In genomic region chr19:48806818-48807589, GRCh38 we compare ENCODE assay signal across 1 cellular context.
TF ChIP-seq lines count a peak whose summit lies in the region.

No MANE protein-coding gene starts in this region.

TF ChIP-seq in HepG2, 621 proteins besides CTCF, POLR2A, EP300 and RAD21 (continued from another document and continues in another):
- no peak; the same call in 1 of the 2 replicates for TF ChIP-seq ZNF136 (CRISPR knock-in tag; IDR thresholded peaks at IDR 0.05; ENCODE audit: low read depth)
- TF ChIP-seq MIER3 (CRISPR knock-in tag; IDR thresholded peaks at IDR 0.05; ENCODE audit: borderline replicate concordance): peak; percentile 65; the same call in 1 of the 2 replicates
- TF ChIP-seq FOXC1 (CRISPR knock-in tag; IDR thresholded peaks at IDR 0.05; ENCODE audit: borderline replicate concordance): peak; percentile 66; the same call in 1 of the 2 replicates
- TF ChIP-seq ZMYM3 (CRISPR knock-in tag; IDR thresholded peaks at IDR 0.05): peak; percentile 81
- peak; percentile 51; the same call in 1 of the 2 replicates for TF ChIP-seq ZNF232 (CRISPR knock-in tag; IDR thresholded peaks at IDR 0.05; ENCODE audit: borderline replicate concordance)
- TF ChIP-seq, protein P1, sequence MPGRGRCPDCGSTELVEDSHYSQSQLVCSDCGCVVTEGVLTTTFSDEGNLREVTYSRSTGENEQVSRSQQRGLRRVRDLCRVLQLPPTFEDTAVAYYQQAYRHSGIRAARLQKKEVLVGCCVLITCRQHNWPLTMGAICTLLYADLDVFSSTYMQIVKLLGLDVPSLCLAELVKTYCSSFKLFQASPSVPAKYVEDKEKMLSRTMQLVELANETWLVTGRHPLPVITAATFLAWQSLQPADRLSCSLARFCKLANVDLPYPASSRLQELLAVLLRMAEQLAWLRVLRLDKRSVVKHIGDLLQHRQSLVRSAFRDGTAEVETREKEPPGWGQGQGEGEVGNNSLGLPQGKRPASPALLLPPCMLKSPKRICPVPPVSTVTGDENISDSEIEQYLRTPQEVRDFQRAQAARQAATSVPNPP (CRISPR knock-in tag; IDR thresholded peaks at IDR 0.05): no peak
- TF ChIP-seq NFYB (CRISPR knock-in tag; IDR thresholded peaks at IDR 0.05): no peak
- TF ChIP-seq PLRG1 (conservative IDR thresholded peaks at IDR 0.05): no peak
- TF ChIP-seq, protein P2, sequence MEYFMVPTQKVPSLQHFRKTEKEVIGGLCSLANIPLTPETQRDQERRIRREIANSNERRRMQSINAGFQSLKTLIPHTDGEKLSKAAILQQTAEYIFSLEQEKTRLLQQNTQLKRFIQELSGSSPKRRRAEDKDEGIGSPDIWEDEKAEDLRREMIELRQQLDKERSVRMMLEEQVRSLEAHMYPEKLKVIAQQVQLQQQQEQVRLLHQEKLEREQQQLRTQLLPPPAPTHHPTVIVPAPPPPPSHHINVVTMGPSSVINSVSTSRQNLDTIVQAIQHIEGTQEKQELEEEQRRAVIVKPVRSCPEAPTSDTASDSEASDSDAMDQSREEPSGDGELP (IDR thresholded peaks at IDR 0.05; ENCODE audit: borderline replicate concordance, low read depth): peak; percentile 46; the same call in 1 of the 2 replicates
- TF ChIP-seq ZNF614 (CRISPR knock-in tag; IDR thresholded peaks at IDR 0.05; ENCODE audit: borderline replicate concordance): no peak; the same call in 1 of the 2 replicates
- TF ChIP-seq ZNF367 (CRISPR knock-in tag; IDR thresholded peaks at IDR 0.05; ENCODE audit: borderline replicate concordance): no peak
- TF ChIP-seq ZNF598 (CRISPR knock-in tag; IDR thresholded peaks at IDR 0.05; ENCODE audit: borderline replicate concordance): no peak
- TF ChIP-seq HINFP (CRISPR knock-in tag; IDR thresholded peaks at IDR 0.05; ENCODE audit: low read depth): 0 out of 2 replicates have a peak, but pooled peaks have one; percentile 70
- peak; percentile 38; the same call in 1 of the 2 replicates for TF ChIP-seq MEIS1 (CRISPR knock-in tag; IDR thresholded peaks at IDR 0.05; ENCODE audit: borderline replicate concordance)
- TF ChIP-seq SAP130 (CRISPR knock-in tag; IDR thresholded peaks at IDR 0.05; ENCODE audit: low read depth): peak; percentile 85
- TF ChIP-seq FOXA1 (IDR thresholded peaks at IDR 0.05): no peak
- 0 out of 2 replicates have a peak, but pooled peaks have one; percentile 8 for TF ChIP-seq FOXA1 (CRISPR knock-in tag; IDR thresholded peaks at IDR 0.05)
- TF ChIP-seq FOXJ3 (CRISPR knock-in tag; IDR thresholded peaks at IDR 0.05; ENCODE audit: borderline replicate concordance): no peak
- TF ChIP-seq, protein P3, sequence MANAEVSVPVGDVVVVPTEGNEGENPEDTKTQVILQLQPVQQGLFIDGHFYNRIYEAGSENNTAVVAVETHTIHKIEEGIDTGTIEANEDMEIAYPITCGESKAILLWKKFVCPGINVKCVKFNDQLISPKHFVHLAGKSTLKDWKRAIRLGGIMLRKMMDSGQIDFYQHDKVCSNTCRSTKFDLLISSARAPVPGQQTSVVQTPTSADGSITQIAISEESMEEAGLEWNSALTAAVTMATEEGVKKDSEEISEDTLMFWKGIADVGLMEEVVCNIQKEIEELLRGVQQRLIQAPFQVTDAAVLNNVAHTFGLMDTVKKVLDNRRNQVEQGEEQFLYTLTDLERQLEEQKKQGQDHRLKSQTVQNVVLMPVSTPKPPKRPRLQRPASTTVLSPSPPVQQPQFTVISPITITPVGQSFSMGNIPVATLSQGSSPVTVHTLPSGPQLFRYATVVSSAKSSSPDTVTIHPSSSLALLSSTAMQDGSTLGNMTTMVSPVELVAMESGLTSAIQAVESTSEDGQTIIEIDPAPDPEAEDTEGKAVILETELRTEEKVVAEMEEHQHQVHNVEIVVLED (CRISPR knock-in tag; IDR thresholded peaks at IDR 0.05; ENCODE audit: borderline replicate concordance): peak; percentile 42; the same call in 1 of the 2 replicates
- TF ChIP-seq SKI (IDR thresholded peaks at IDR 0.05; ENCODE audit: partially characterized antibody): no peak
- TF ChIP-seq SMAD3 (CRISPR knock-in tag; IDR thresholded peaks at IDR 0.05): no peak
- TF ChIP-seq, protein P4, sequence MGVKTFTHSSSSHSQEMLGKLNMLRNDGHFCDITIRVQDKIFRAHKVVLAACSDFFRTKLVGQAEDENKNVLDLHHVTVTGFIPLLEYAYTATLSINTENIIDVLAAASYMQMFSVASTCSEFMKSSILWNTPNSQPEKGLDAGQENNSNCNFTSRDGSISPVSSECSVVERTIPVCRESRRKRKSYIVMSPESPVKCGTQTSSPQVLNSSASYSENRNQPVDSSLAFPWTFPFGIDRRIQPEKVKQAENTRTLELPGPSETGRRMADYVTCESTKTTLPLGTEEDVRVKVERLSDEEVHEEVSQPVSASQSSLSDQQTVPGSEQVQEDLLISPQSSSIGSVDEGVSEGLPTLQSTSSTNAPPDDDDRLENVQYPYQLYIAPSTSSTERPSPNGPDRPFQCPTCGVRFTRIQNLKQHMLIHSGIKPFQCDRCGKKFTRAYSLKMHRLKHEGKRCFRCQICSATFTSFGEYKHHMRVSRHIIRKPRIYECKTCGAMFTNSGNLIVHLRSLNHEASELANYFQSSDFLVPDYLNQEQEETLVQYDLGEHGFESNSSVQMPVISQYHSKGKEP (CRISPR knock-in tag; IDR thresholded peaks at IDR 0.05): 0 out of 2 replicates have a peak, but pooled peaks have one; percentile 26
- TF ChIP-seq ZNF557 (CRISPR knock-in tag; IDR thresholded peaks at IDR 0.05): 0 out of 2 replicates have a peak, but pooled peaks have one; percentile 24
- TF ChIP-seq MAF1 (CRISPR knock-in tag; IDR thresholded peaks at IDR 0.05; ENCODE audit: borderline replicate concordance): no peak
- peak; percentile 12; the same call in 1 of the 2 replicates for TF ChIP-seq KDM5B (CRISPR knock-in tag; IDR thresholded peaks at IDR 0.05; ENCODE audit: borderline replicate concordance)
- TF ChIP-seq, protein P5, sequence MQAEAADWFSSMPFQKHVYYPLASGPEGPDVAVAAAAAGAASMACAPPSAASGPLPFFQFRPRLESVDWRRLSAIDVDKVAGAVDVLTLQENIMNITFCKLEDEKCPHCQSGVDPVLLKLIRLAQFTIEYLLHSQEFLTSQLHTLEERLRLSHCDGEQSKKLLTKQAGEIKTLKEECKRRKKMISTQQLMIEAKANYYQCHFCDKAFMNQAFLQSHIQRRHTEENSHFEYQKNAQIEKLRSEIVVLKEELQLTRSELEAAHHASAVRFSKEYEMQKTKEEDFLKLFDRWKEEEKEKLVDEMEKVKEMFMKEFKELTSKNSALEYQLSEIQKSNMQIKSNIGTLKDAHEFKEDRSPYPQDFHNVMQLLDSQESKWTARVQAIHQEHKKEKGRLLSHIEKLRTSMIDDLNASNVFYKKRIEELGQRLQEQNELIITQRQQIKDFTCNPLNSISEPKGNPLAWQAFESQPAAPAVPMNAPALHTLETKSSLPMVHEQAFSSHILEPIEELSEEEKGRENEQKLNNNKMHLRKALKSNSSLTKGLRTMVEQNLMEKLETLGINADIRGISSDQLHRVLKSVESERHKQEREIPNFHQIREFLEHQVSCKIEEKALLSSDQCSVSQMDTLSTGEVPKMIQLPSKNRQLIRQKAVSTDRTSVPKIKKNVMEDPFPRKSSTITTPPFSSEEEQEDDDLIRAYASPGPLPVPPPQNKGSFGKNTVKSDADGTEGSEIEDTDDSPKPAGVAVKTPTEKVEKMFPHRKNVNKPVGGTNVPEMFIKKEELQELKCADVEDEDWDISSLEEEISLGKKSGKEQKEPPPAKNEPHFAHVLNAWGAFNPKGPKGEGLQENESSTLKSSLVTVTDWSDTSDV (CRISPR knock-in tag; IDR thresholded peaks at IDR 0.05): no peak
- TF ChIP-seq, protein P6, sequence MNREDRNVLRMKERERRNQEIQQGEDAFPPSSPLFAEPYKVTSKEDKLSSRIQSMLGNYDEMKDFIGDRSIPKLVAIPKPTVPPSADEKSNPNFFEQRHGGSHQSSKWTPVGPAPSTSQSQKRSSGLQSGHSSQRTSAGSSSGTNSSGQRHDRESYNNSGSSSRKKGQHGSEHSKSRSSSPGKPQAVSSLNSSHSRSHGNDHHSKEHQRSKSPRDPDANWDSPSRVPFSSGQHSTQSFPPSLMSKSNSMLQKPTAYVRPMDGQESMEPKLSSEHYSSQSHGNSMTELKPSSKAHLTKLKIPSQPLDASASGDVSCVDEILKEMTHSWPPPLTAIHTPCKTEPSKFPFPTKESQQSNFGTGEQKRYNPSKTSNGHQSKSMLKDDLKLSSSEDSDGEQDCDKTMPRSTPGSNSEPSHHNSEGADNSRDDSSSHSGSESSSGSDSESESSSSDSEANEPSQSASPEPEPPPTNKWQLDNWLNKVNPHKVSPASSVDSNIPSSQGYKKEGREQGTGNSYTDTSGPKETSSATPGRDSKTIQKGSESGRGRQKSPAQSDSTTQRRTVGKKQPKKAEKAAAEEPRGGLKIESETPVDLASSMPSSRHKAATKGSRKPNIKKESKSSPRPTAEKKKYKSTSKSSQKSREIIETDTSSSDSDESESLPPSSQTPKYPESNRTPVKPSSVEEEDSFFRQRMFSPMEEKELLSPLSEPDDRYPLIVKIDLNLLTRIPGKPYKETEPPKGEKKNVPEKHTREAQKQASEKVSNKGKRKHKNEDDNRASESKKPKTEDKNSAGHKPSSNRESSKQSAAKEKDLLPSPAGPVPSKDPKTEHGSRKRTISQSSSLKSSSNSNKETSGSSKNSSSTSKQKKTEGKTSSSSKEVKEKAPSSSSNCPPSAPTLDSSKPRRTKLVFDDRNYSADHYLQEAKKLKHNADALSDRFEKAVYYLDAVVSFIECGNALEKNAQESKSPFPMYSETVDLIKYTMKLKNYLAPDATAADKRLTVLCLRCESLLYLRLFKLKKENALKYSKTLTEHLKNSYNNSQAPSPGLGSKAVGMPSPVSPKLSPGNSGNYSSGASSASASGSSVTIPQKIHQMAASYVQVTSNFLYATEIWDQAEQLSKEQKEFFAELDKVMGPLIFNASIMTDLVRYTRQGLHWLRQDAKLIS (CRISPR knock-in tag; IDR thresholded peaks at IDR 0.05): no peak
- no peak for TF ChIP-seq CEBPB (IDR thresholded peaks at IDR 0.05; ENCODE audit: borderline replicate concordance, low read depth, low read length)
- no peak for TF ChIP-seq XBP1 (CRISPR knock-in tag; IDR thresholded peaks at IDR 0.05)
- TF ChIP-seq, protein P7, sequence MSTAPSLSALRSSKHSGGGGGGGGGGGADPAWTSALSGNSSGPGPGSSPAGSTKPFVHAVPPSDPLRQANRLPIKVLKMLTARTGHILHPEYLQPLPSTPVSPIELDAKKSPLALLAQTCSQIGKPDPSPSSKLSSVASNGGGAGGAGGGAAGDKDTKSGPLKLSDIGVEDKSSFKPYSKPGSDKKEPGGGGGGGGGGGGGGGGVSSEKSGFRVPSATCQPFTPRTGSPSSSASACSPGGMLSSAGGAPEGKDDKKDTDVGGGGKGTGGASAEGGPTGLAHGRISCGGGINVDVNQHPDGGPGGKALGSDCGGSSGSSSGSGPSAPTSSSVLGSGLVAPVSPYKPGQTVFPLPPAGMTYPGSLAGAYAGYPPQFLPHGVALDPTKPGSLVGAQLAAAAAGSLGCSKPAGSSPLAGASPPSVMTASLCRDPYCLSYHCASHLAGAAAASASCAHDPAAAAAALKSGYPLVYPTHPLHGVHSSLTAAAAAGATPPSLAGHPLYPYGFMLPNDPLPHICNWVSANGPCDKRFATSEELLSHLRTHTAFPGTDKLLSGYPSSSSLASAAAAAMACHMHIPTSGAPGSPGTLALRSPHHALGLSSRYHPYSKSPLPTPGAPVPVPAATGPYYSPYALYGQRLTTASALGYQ (CRISPR knock-in tag; IDR thresholded peaks at IDR 0.05): no peak
- TF ChIP-seq ZNF383 (CRISPR knock-in tag; IDR thresholded peaks at IDR 0.05; ENCODE audit: borderline replicate concordance): 0 out of 2 replicates have a peak, but pooled peaks have one; percentile 61
- peak; percentile 6 for TF ChIP-seq CREM (IDR thresholded peaks at IDR 0.05)
- TF ChIP-seq CREM (CRISPR knock-in tag; IDR thresholded peaks at IDR 0.05): no peak
- no peak for TF ChIP-seq ZNF432 (CRISPR knock-in tag; IDR thresholded peaks at IDR 0.05; ENCODE audit: borderline replicate concordance)
- no peak for TF ChIP-seq CSRNP2 (CRISPR knock-in tag; conservative IDR thresholded peaks at IDR 0.05; ENCODE audit: low read depth)
- TF ChIP-seq ZNF251 (CRISPR knock-in tag; IDR thresholded peaks at IDR 0.05): no peak
- TF ChIP-seq GZF1 (CRISPR knock-in tag; IDR thresholded peaks at IDR 0.05): 0 out of 2 replicates have a peak, but pooled peaks have one; percentile 39
- no peak for TF ChIP-seq ZNF549 (CRISPR knock-in tag; IDR thresholded peaks at IDR 0.05)
- TF ChIP-seq ZNF878 (CRISPR knock-in tag; IDR thresholded peaks at IDR 0.05): no peak
- no peak for TF ChIP-seq KLF13 (CRISPR knock-in tag; IDR thresholded peaks at IDR 0.05)
- TF ChIP-seq, protein P8, sequence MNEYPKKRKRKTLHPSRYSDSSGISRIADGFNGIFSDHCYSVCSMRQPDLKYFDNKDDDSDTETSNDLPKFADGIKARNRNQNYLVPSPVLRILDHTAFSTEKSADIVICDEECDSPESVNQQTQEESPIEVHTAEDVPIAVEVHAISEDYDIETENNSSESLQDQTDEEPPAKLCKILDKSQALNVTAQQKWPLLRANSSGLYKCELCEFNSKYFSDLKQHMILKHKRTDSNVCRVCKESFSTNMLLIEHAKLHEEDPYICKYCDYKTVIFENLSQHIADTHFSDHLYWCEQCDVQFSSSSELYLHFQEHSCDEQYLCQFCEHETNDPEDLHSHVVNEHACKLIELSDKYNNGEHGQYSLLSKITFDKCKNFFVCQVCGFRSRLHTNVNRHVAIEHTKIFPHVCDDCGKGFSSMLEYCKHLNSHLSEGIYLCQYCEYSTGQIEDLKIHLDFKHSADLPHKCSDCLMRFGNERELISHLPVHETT (CRISPR knock-in tag; conservative IDR thresholded peaks at IDR 0.05): peak; percentile 35; the same call in 1 of the 2 replicates
- no peak for TF ChIP-seq PHB2 (IDR thresholded peaks at IDR 0.05; ENCODE audit: partially characterized antibody)
- no peak for TF ChIP-seq GTF2F1 (IDR thresholded peaks at IDR 0.05; ENCODE audit: low read length)
